19 cellular contexts compared by ENCODE assay signal in genomic region chr4:149645790-149646189, GRCh38.
DNase-seq lines count a peak whose midpoint lies in the region; ATAC-seq, FAIRE-seq and TF ChIP-seq lines count a peak whose summit lies in the region.
"Had no signal": no experiment of that assay in that cellular context is flagged by ENCODE, and none has a peak within 500 bp of the region (broad histone marks: within the 10 kb centered on the region; RNA-seq: fewer than 3 reads in every experiment).

No MANE protein-coding gene starts in this region.

- H3K4me2 ChIP-seq in GM12878 (ENCODE audit: control insufficient read depth, insufficient read depth) = no peak overlapping the region
- H3K4me2 ChIP-seq: PC-9 had no signal

- no peak for FAIRE-seq in GM12878 (lab: Jason Lieb, UNC)
- FAIRE-seq: HepG2, pancreas had no signal

- no peaks in the 10 kb centered on the region for H3K9me3 ChIP-seq in GM12878 (replicated peaks; ENCODE audit: control insufficient read depth, insufficient read depth, low read length)
- H3K9me3 ChIP-seq: heart right ventricle, pancreas, testis had no signal

- TF ChIP-seq POLR2A in GM12878 (IDR thresholded peaks at IDR 0.05; ENCODE audit: low read depth, low read length) = no peak

- H2AFZ ChIP-seq in GM12878 (ENCODE audit: control insufficient read depth, low read depth, low read length) = no peak overlapping the region
- H2AFZ ChIP-seq: PC-9 had no signal

- TF ChIP-seq RAD21 in GM12878 (IDR thresholded peaks at IDR 0.05; ENCODE audit: insufficient read depth, low read depth, low read length) = peak; percentile 23; the same call in 1 of the 2 replicates

- TF ChIP-seq CTCF in GM12878 (IDR thresholded peaks at IDR 0.05 in 2 of 3, conservative IDR thresholded peaks at IDR 0.05 in 1 of 3; ENCODE audit: control insufficient read depth in 2 of 3, extremely low read depth in 1 of 3, insufficient read depth in 1 of 3, low read depth in 3 of 3, low read length in 3 of 3) = peak in 1 of 3 experiments; percentile 30; a peak in 1 of 6 replicates

- no peaks in the 10 kb centered on the region for H3K36me3 ChIP-seq in GM12878 (ENCODE audit: control insufficient read depth in 2 of 2, insufficient read depth in 2 of 2, low read length in 1 of 2)
- H3K36me3 ChIP-seq: heart right ventricle, pancreas had no signal

- no peak overlapping the region for H3K4me3 ChIP-seq in GM12878
- H3K4me3 ChIP-seq: heart right ventricle, pancreas, PC-9, testis had no signal

- no peak overlapping the region for H3K27ac ChIP-seq in GM12878 (ENCODE audit: control insufficient read depth, insufficient read depth)
- H3K27ac ChIP-seq: heart right ventricle, pancreas, PC-9, testis had no signal

- in situ Hi-C loops in GM12878 (cut with MboI) = no loop called here

- H3K79me2 ChIP-seq in GM12878 (ENCODE audit: control insufficient read depth, insufficient read depth, low read length) = no peaks in the 10 kb centered on the region

- no TSS peak for BruUV-seq in GM12878 (replicated peaks; lab: Mats Ljungman, UMichigan)

- intact Hi-C loops in GM12878 (cut with micrococcal nuclease; ENCODE audit: unreplicated experiment) = no loop called here

- no peaks in the 10 kb centered on the region for H3K27me3 ChIP-seq in GM12878 (replicated peaks in 1 of 2; ENCODE audit: control insufficient read depth in 2 of 2, insufficient read depth in 2 of 2, low read length in 1 of 2)
- H3K27me3 ChIP-seq: heart right ventricle, pancreas, testis had no signal

- POLR2A ChIA-PET in GM12878 (lab: Charles Lee) = no interaction called here

- no peaks in the 10 kb centered on the region for H4K20me1 ChIP-seq in GM12878 (ENCODE audit: control insufficient read depth, insufficient read depth)

- CTCF ChIA-PET in GM12878 (lab: Yijun Ruan, JAX) = no interaction called here

- SMC1A ChIA-PET in GM12878 (lab: Charles Lee; ENCODE audit: uncharacterized antibody, unreplicated experiment) = no interaction called here

- no peak for TF ChIP-seq EP300 in GM12878 (IDR thresholded peaks at IDR 0.05; ENCODE audit: borderline replicate concordance in 1 of 2, control insufficient read depth in 1 of 2, low read depth in 2 of 2, low read length in 2 of 2)

- no peak for ATAC-seq in GM12878
- ATAC-seq in GM21576 (IDR thresholded peaks at IDR 0.05; ENCODE audit: unreplicated experiment) = no peak
- ATAC-seq: activated T-cell treated with anti-CD3 and anti-CD28 coated beads, Interleukin-2, amount 50 U/mL, for 72 hours; heart right ventricle; HepG2; left lobe of liver; pancreas had no signal

- DNase-seq in ELR (ENCODE audit: low read depth) = peak; percentile 2
- peak; percentile 2 for DNase-seq in M059J (ENCODE audit: low read depth)
- DNase-seq in GM12878 (ENCODE audit: low read depth, low spot score) = no peak
- peak; percentile 19 for DNase-seq in left kidney (ENCODE audit: low read depth, low spot score)
- DNase-seq in T-helper 2 cell = no peak
- no peak for DNase-seq in NOMO-1 (lab: John Stamatoyannopoulos, UW; ENCODE audit: unreplicated experiment in 2 of 2)
- no peak for DNase-seq in NOMO-1 treated with DMSO at 0.1 percent for 48 hours (lab: John Stamatoyannopoulos, UW; ENCODE audit: unreplicated experiment)
- DNase-seq: activated CD4-positive, alpha-beta memory T cell treated with anti-CD3 and anti-CD28 coated beads, Interleukin-2, amount 10 ng/mL, durations not matched to agents 7 days and 5 days; activated naive CD8-positive, alpha-beta T cell treated with anti-CD3 and anti-CD28 coated beads, Interleukin-2, amount 10 ng/mL, durations not matched to agents 7 days and 5 days; activated T-cell treated with anti-CD3 and anti-CD28 coated beads, Interleukin-2, amount 50 U/mL, for 72 hours; heart right ventricle; NCI-H2171 treated with DMSO at 0.1 percent for 48 hours; pancreas; PC-9; stimulated activated CD4-positive, alpha-beta T cell treated with anti-CD3 and anti-CD28 coated beads, Interleukin-4, amount 100 ng/mL, for 24 hours; testis had no signal

- RAD21 ChIA-PET in GM12878 (lab: Charles Lee; ENCODE audit: unreplicated experiment) = no interaction called here

- no peak overlapping the region for H3K9ac ChIP-seq in GM12878 (ENCODE audit: control insufficient read depth, insufficient read depth, low read length)

- H3K4me1 ChIP-seq in GM12878 (ENCODE audit: control insufficient read depth, insufficient read depth, low read length) = no peaks in the 10 kb centered on the region
- H3K4me1 ChIP-seq: heart right ventricle, pancreas, testis had no signal

TF ChIP-seq in GM12878, 131 proteins besides CTCF, POLR2A, EP300 and RAD21:
- TF ChIP-seq KDM1A (IDR thresholded peaks at IDR 0.05; ENCODE audit: borderline replicate concordance) = no peak
- TF ChIP-seq NRF1 (conservative IDR thresholded peaks at IDR 0.05; ENCODE audit: low read depth, low read length) = no peak
- no peak for TF ChIP-seq ZSCAN29 (IDR thresholded peaks at IDR 0.05)
- no peak for TF ChIP-seq SIX5 (IDR thresholded peaks at IDR 0.05; ENCODE audit: low read depth, low read length, severe bottlenecking)
- no peak for TF ChIP-seq POLR2AphosphoS5 (IDR thresholded peaks at IDR 0.05; ENCODE audit: low read length)
- TF ChIP-seq SMC3 (IDR thresholded peaks at IDR 0.05; ENCODE audit: borderline replicate concordance, low read length) = peak; percentile 6; the same call in 1 of the 2 replicates
- no peak for TF ChIP-seq ATF3 (IDR thresholded peaks at IDR 0.05; ENCODE audit: borderline replicate concordance, extremely low read depth, low read depth, low read length)

Comparison
In these comparisons a context has a peak if more than half of its experiments do, and no peak if none do; other contexts are left out.
1. DNase-seq: peak in ELR (single experiment), M059J (single experiment) and left kidney (single experiment); none in GM12878 (single experiment), T-helper 2 cell (0 of 5), NOMO-1 (0 of 2) and NOMO-1 treated with DMSO at 0.1 percent for 48 hours (single experiment).